In the genomic region with DNA sequence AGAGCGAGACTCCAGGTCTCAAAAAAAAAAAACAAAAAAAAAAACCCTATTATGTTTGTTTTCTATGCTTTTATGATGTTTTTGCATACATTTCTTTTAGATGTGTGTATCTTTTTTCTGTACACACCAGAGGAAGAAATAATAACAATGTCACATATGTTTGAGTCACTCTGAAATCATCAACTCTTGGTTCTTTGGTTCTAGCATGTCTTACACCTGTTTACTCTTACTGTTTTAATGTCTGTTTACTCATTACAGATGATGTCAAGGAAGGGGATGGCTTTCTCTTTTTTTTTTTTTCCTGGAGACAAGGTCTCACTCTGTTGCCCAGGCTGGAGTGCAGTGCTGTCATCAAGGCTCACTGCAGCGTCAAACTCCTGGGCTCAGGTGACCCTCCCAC, we compare ENCODE assay signal across 11 cellular contexts. TPM values are rescaled to one million over a fixed set of nuclear protein-coding genes. Genes with fewer than 3 reads are reported as not detected.
DNase-seq lines count a peak whose midpoint lies in the region; ATAC-seq and TF ChIP-seq lines count a peak whose summit lies in the region.
"Had no signal": no experiment of that assay in that cellular context is flagged by ENCODE, and none has a peak within 500 bp of the region (broad histone marks: within the 10 kb centered on the region; RNA-seq: fewer than 3 reads in every experiment).

No MANE protein-coding gene starts in this region.

- peaks cover 65% of the 10 kb centered on the region for H3K4me1 Mint-ChIP-seq in activated T-cell treated with anti-CD3 and anti-CD28 coated beads, Interleukin-2, amount 50 U/mL, for 24 hours (ENCODE audit: low read depth)
- peaks cover 53 to 78% (median 72%) of the 10 kb centered on the region in 3 donors for H3K4me1 Mint-ChIP-seq in T-cell

- DNase-seq in activated T-cell treated with anti-CD3 and anti-CD28 coated beads, Interleukin-2, amount 50 U/mL, for 24 hours = no peak
- DNase-seq in activated T-cell treated with anti-CD3 and anti-CD28 coated beads, Interleukin-2, amount 50 U/mL, for 1 hour = no peak
- DNase-seq in T-cell (no peak), fibroblast of villous mesenchyme (ENCODE audit: low read depth) (peak; percentile 69), smooth muscle cell (lab: John Stamatoyannopoulos, UW; ENCODE audit: unreplicated experiment) (no peak), MG63 (no peak), activated gamma-delta T cell treated with Interleukin-2 at 50 U/mL for 16 hours (no peak)
- DNase-seq: lower lobe of right lung, NCI-H82 had no signal

- CTCF ChIA-PET in T-cell (lab: Charles Lee) = no interaction called here

- ATAC-seq in T-cell (replicated peaks in 1 of 4) (no peak), HG02981 (IDR thresholded peaks at IDR 0.05; ENCODE audit: unreplicated experiment) (no peak)
- ATAC-seq: lower lobe of right lung, Right ventricle myocardium inferior had no signal

- H3K36me3 Mint-ChIP-seq in activated T-cell treated with anti-CD3 and anti-CD28 coated beads, Interleukin-2, amount 50 U/mL, for 24 hours (ENCODE audit: low read depth) = peaks cover 59% of the 10 kb centered on the region
- peaks cover 6% of the 10 kb centered on the region for H3K36me3 Mint-ChIP-seq in T-cell

- H3K9me3 Mint-ChIP-seq in activated T-cell treated with anti-CD3 and anti-CD28 coated beads, Interleukin-2, amount 50 U/mL, for 24 hours = no peaks in the 10 kb centered on the region
- H3K9me3 Mint-ChIP-seq in T-cell = no peaks in the 10 kb centered on the region

- no peak overlapping the region for H2AFZ ChIP-seq in smooth muscle cell (ENCODE audit: low read depth)

- no peak overlapping the region for H3K9ac ChIP-seq in smooth muscle cell (ENCODE audit: low read depth)

- peak overlapping the region; percentile 63 for H3K27ac Mint-ChIP-seq in activated T-cell treated with anti-CD3 and anti-CD28 coated beads, Interleukin-2, amount 50 U/mL, for 24 hours
- peak overlapping the region; percentile 23 to 60 for H3K27ac Mint-ChIP-seq in T-cell

- H3K36me3 ChIP-seq in smooth muscle cell (ENCODE audit: low read depth) (no peaks in the 10 kb centered on the region), MG63 (no peaks in the 10 kb centered on the region; the same call in 1 of the 2 replicates)

- H4K20me1 ChIP-seq in smooth muscle cell (ENCODE audit: low read depth) = peaks cover 100% of the 10 kb centered on the region

- WGBS in smooth muscle cell (ENCODE audit: low lambda C conversion rate) = 100% methylated on average over 2 of the region's 2 CpGs

- POLR2A ChIA-PET in T-cell (lab: Charles Lee) = no interaction called here

- no peak overlapping the region for H3K4me3 ChIP-seq in fibroblast of villous mesenchyme (ENCODE audit: low read depth, low read length)
- H3K4me3 ChIP-seq in smooth muscle cell = no peak overlapping the region
- no peak overlapping the region for H3K4me3 ChIP-seq in MG63
- H3K4me3 ChIP-seq: lower lobe of right lung had no signal

- no peak overlapping the region for H3K4me3 Mint-ChIP-seq in activated T-cell treated with anti-CD3 and anti-CD28 coated beads, Interleukin-2, amount 50 U/mL, for 24 hours
- H3K4me3 Mint-ChIP-seq in T-cell = no peak overlapping the region

- no peaks in the 10 kb centered on the region for H3K4me1 ChIP-seq in smooth muscle cell (ENCODE audit: low read depth)

- H3K27me3 ChIP-seq in smooth muscle cell (ENCODE audit: low read depth) = no peaks in the 10 kb centered on the region
- no peaks in the 10 kb centered on the region for H3K27me3 ChIP-seq in MG63

- no peak for TF ChIP-seq CTCF in fibroblast of villous mesenchyme (IDR thresholded peaks at IDR 0.05; ENCODE audit: insufficient read depth, low read depth, low read length)
- no peak for TF ChIP-seq CTCF in smooth muscle cell (IDR thresholded peaks at IDR 0.05; ENCODE audit: borderline replicate concordance, insufficient read depth, poor library complexity, severe bottlenecking)

- H3K9me3 ChIP-seq in smooth muscle cell (replicated peaks; ENCODE audit: low read depth) = no peaks in the 10 kb centered on the region
- no peaks in the 10 kb centered on the region for H3K9me3 ChIP-seq in MG63
- H3K9me3 ChIP-seq: lower lobe of right lung had no signal

- peak overlapping the region; percentile 70 for H3K27ac ChIP-seq in smooth muscle cell (ENCODE audit: low read depth)
- H3K27ac ChIP-seq: lower lobe of right lung had no signal

- H3K27me3 Mint-ChIP-seq in activated T-cell treated with anti-CD3 and anti-CD28 coated beads, Interleukin-2, amount 50 U/mL, for 24 hours = no peaks in the 10 kb centered on the region
- no peaks in the 10 kb centered on the region for H3K27me3 Mint-ChIP-seq in T-cell

- H3K79me2 ChIP-seq in smooth muscle cell (ENCODE audit: low read depth) = peaks cover 100% of the 10 kb centered on the region

- no peak overlapping the region for H3K4me2 ChIP-seq in smooth muscle cell

- H3F3A ChIP-seq in smooth muscle cell (ENCODE audit: low read depth) = peaks cover 7% of the 10 kb centered on the region

RNA-seq across cellular contexts. Expression of gene RHOA, which starts 24.1 kb away (rescaled TPM):
- total RNA-seq in T-cell = 100 to 1,000 TPM; 247 to 279 (median 269) TPM
- total RNA-seq in fibroblast of villous mesenchyme = 626 and 717 TPM in 2 replicates
- 530 and 556 TPM in 2 replicates for total RNA-seq in smooth muscle cell
- polyA plus RNA-seq in smooth muscle cell = 440 and 447 TPM in 2 replicates
- total RNA-seq in MG63 (2014; rRNA removed; shearing (Covaris generic); ENCODE audit: low replicate concordance) = 495 and 617 TPM in 2 replicates

RNA-seq across cellular contexts. Expression of gene TCTA, which starts 24.5 kb away (rescaled TPM):
- 10 to 100 TPM; 22.8 to 38.2 (median 34.3) TPM for total RNA-seq in T-cell
- 22.2 and 27.2 TPM in 2 replicates for total RNA-seq in fibroblast of villous mesenchyme
- total RNA-seq in smooth muscle cell = 4.3 and 11.0 TPM in 2 replicates
- polyA plus RNA-seq in smooth muscle cell = 12.8 and 13.6 TPM in 2 replicates
- 22.3 and 22.6 TPM in 2 replicates for total RNA-seq in MG63 (2014; rRNA removed; shearing (Covaris generic); ENCODE audit: low replicate concordance)

RNA-seq across cellular contexts. Expression of gene GPX1, which starts 29.6 kb away (rescaled TPM):
- total RNA-seq in T-cell = 10 to 100 TPM; 45.1 to 87.5 (median 73.8) TPM
- total RNA-seq in fibroblast of villous mesenchyme = 198 and 272 TPM in 2 replicates
- total RNA-seq in smooth muscle cell = 148 and 173 TPM in 2 replicates
- polyA plus RNA-seq in smooth muscle cell = 247 and 301 TPM in 2 replicates
- total RNA-seq in MG63 (2014; rRNA removed; shearing (Covaris generic); ENCODE audit: low replicate concordance) = 74.0 and 247 TPM in 2 replicates

RNA-seq across cellular contexts. Expression of gene AMT, which starts 34.6 kb away (rescaled TPM):
- total RNA-seq in T-cell (10 to 100 TPM in 4 of 5 donors, 1 to 10 TPM in 1; 9.6 to 14.1 (median 11.1) TPM), fibroblast of villous mesenchyme (1.3 and 1.7 TPM in 2 replicates), smooth muscle cell (10.9 and 16.1 TPM in 2 replicates)
- 19.3 and 21.6 TPM in 2 replicates for polyA plus RNA-seq in smooth muscle cell
- total RNA-seq in MG63 (2014; rRNA removed; shearing (Covaris generic); ENCODE audit: low replicate concordance) = 1.2 TPM in 1 of 2 replicates, not detected in the other

RNA-seq across cellular contexts. Expression of gene NICN1, which starts 41.4 kb away (rescaled TPM):
- total RNA-seq in T-cell = 10 to 100 TPM; 17.5 to 26.1 (median 24.1) TPM
- total RNA-seq in fibroblast of villous mesenchyme = 3.9 and 4.7 TPM in 2 replicates
- total RNA-seq in smooth muscle cell = 3.9 TPM in 2 replicates
- polyA plus RNA-seq in smooth muscle cell = 4.5 and 4.6 TPM in 2 replicates
- 13.9 and 19.9 TPM in 2 replicates for total RNA-seq in MG63 (2014; rRNA removed; shearing (Covaris generic); ENCODE audit: low replicate concordance)
